Comparison of ENCODE assay signal across 1 cellular context in genomic region chr7:6640246-6640721, GRCh38.
TF ChIP-seq lines count a peak whose summit lies in the region.

No MANE protein-coding gene starts in this region.

TF ChIP-seq in K562, 482 proteins besides CTCF, POLR2A, EP300 and RAD21 (continues in another document):
- TF ChIP-seq YY1 (IDR thresholded peaks at IDR 0.05; ENCODE audit: borderline replicate concordance in 1 of 3, control insufficient read depth in 1 of 3, extremely low read depth in 1 of 3, insufficient read depth in 3 of 3, insufficient read length in 1 of 3, insufficient replicate concordance in 2 of 3, low read depth in 1 of 3, low read length in 2 of 3), result peak in 2 of 3 experiments; percentile 62 to 84
- TF ChIP-seq CBX5 (IDR thresholded peaks at IDR 0.05; ENCODE audit: borderline replicate concordance, low read depth), result peak; percentile 73; the same call in 1 of the 2 replicates
- TF ChIP-seq KDM2B (CRISPR knock-in tag; IDR thresholded peaks at IDR 0.05), result no peak
- TF ChIP-seq SRSF9 (IDR thresholded peaks at IDR 0.05; ENCODE audit: borderline replicate concordance, low read depth, low read length), result no peak
- peak; percentile 59 for TF ChIP-seq EHMT2 (IDR thresholded peaks at IDR 0.05)
- peak; percentile 79 for TF ChIP-seq L3MBTL2 (IDR thresholded peaks at IDR 0.05)
- TF ChIP-seq ZNF354B (CRISPR knock-in tag; IDR thresholded peaks at IDR 0.05), result no peak
- TF ChIP-seq TBL1XR1 (IDR thresholded peaks at IDR 0.05; ENCODE audit: low read length in 2 of 2), result peak in 1 of 2 experiments; percentile 38; a peak in 1 of 4 replicates
- TF ChIP-seq MAX (CRISPR knock-in tag; IDR thresholded peaks at IDR 0.05), result peak; percentile 89
- peak; percentile 62; the same call in 1 of the 2 replicates for TF ChIP-seq TOE1 (IDR thresholded peaks at IDR 0.05; ENCODE audit: borderline replicate concordance)
- TF ChIP-seq TOE1 (CRISPR knock-in tag; IDR thresholded peaks at IDR 0.05; ENCODE audit: borderline replicate concordance, low read depth), result no peak
- TF ChIP-seq SPI1 (IDR thresholded peaks at IDR 0.05; ENCODE audit: borderline replicate concordance, low read depth, low read length), result peak; percentile 68
- TF ChIP-seq GABPB1 (CRISPR knock-in tag; IDR thresholded peaks at IDR 0.05), result 0 out of 2 replicates have a peak, but pooled peaks have one; percentile 22
- TF ChIP-seq PREB (CRISPR knock-in tag; IDR thresholded peaks at IDR 0.05), result no peak
- TF ChIP-seq CHD2 (IDR thresholded peaks at IDR 0.05; ENCODE audit: low read depth, low read length), result 0 out of 2 replicates have a peak, but pooled peaks have one; percentile 53
- TF ChIP-seq NBN (IDR thresholded peaks at IDR 0.05; ENCODE audit: low read depth), result 0 out of 2 replicates have a peak, but pooled peaks have one; percentile 39
- no peak for TF ChIP-seq C11orf30 (IDR thresholded peaks at IDR 0.05; ENCODE audit: low read depth)
- TF ChIP-seq ZNF592 (IDR thresholded peaks at IDR 0.05), result peak; percentile 66
- peak; percentile 77 to 83 for TF ChIP-seq FOXK2 (conservative IDR thresholded peaks at IDR 0.05 in 1 of 2, IDR thresholded peaks at IDR 0.05 in 1 of 2; ENCODE audit: low read depth in 2 of 2)
- peak; percentile 33 for TF ChIP-seq TBP (optimal IDR thresholded peaks at IDR 0.05; ENCODE audit: low read depth, low read length)
- TF ChIP-seq MITF (IDR thresholded peaks at IDR 0.05), result peak; percentile 75
- peak; percentile 27; the same call in 1 of the 2 replicates for TF ChIP-seq TAL1 (IDR thresholded peaks at IDR 0.05)
- peak; percentile 59; the same call in 1 of the 2 replicates for TF ChIP-seq KLF16 (IDR thresholded peaks at IDR 0.05)
- TF ChIP-seq MNT (conservative IDR thresholded peaks at IDR 0.05), result peak; percentile 82 to 91
- TF ChIP-seq ARID4B (CRISPR knock-in tag; IDR thresholded peaks at IDR 0.05), result 0 out of 2 replicates have a peak, but pooled peaks have one; percentile 54
- no peak for TF ChIP-seq POLR3A (IDR thresholded peaks at IDR 0.05; ENCODE audit: borderline replicate concordance, extremely low read depth, insufficient read depth, insufficient read length)
- 0 out of 4 replicates have a peak, but pooled peaks of 1 of the 2 experiments have one; percentile 5 for TF ChIP-seq RCOR1 (IDR thresholded peaks at IDR 0.05; ENCODE audit: borderline replicate concordance in 1 of 2, low read depth in 2 of 2, low read length in 2 of 2)
- TF ChIP-seq CBFA2T2 (conservative IDR thresholded peaks at IDR 0.05), result peak; percentile 53; the same call in 1 of the 2 replicates
- TF ChIP-seq GTF2B (IDR thresholded peaks at IDR 0.05; ENCODE audit: extremely low read depth, insufficient read length), result no peak
- peak in 1 of 2 experiments; percentile 66; a peak in 2 of 4 replicates for TF ChIP-seq HDAC1 (IDR thresholded peaks at IDR 0.05)
- peak; percentile 98 for TF ChIP-seq PKNOX1 (IDR thresholded peaks at IDR 0.05)
- TF ChIP-seq SMARCE1 (IDR thresholded peaks at IDR 0.05), result no peak
- peak; percentile 71 for TF ChIP-seq ZBTB33 (CRISPR knock-in tag; IDR thresholded peaks at IDR 0.05)
- peak; percentile 59 for TF ChIP-seq JUND (IDR thresholded peaks at IDR 0.05; ENCODE audit: borderline replicate concordance, low read depth, low read length)
- TF ChIP-seq JUND (tag; IDR thresholded peaks at IDR 0.05; ENCODE audit: borderline replicate concordance, low read depth, low read length), result peak; percentile 44; the same call in 1 of the 3 replicates
- TF ChIP-seq RAD51 (IDR thresholded peaks at IDR 0.05; ENCODE audit: borderline replicate concordance, low read depth), result peak; percentile 83
- TF ChIP-seq HDAC2 (IDR thresholded peaks at IDR 0.05), result peak; percentile 48; the same call in 1 of the 2 replicates
- peak; percentile 90 for TF ChIP-seq MYC (IDR thresholded peaks at IDR 0.05; ENCODE audit: low read depth, low read length)
- TF ChIP-seq MYC (CRISPR knock-in tag; IDR thresholded peaks at IDR 0.05; ENCODE audit: borderline replicate concordance, low read depth), result no peak
- TF ChIP-seq RBM17 (IDR thresholded peaks at IDR 0.05; ENCODE audit: borderline replicate concordance, low read depth, low read length), result no peak
- TF ChIP-seq BACH1 (tag; IDR thresholded peaks at IDR 0.05), result no peak
- peak; percentile 61; the same call in 1 of the 2 replicates for TF ChIP-seq DPF2 (IDR thresholded peaks at IDR 0.05)
- TF ChIP-seq E2F6 (IDR thresholded peaks at IDR 0.05; ENCODE audit: borderline replicate concordance in 1 of 2, extremely low read depth in 1 of 2, insufficient read depth in 1 of 2, insufficient read length in 1 of 2, low read depth in 1 of 2, low read length in 1 of 2, poor library complexity in 1 of 2, severe bottlenecking in 1 of 2), result peak; percentile 18 to 59
- TF ChIP-seq SOX6 (IDR thresholded peaks at IDR 0.05), result peak; percentile 23; the same call in 1 of the 2 replicates
